In the genomic region with DNA sequence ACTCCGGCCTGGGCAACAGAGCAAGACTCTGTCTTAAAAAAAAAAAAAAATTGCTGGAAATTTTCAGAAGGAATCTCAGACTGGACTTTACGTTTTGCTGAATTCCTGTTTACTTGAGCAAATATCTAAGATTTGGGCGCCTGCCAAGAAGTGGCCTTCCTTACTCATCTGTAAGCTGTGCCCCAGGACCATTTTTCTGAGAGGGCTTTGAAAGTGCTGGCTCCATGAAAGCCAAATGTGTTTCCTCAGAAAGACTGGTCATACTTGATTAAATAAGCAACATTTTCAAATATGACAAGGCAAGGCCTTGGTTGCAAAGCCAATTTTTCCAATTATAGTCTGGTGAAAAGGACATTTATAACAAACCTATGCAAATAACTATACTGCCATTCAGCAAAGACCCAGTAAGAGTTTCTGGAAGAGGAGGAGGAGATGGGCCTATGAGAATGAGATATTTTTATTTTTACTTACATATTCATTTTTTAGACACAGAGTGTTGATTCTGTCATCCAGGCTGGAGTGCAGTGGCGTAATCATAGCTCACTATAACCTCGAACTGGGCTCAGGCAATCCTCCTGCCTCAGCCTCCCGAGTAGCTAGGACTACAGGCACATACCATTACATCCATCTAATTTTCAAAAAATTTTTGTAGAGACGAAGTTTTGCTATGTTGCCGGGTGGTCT, we compare ENCODE assay signal across 15 cellular contexts. TPM values are rescaled to one million over a fixed set of nuclear protein-coding genes. Genes with fewer than 3 reads are reported as not detected.
A peak's percentile ranks its signal among the peaks of the same experiment; 100 is the strongest.
DNase-seq lines count a peak whose midpoint lies in the region; ATAC-seq and TF ChIP-seq lines count a peak whose summit lies in the region.
"Had no signal": no experiment of that assay in that cellular context is flagged by ENCODE, and none has a peak within 500 bp of the region (broad histone marks: within the 10 kb centered on the region; RNA-seq: fewer than 3 reads in every experiment).

No MANE protein-coding gene starts in this region.

- H3K9ac ChIP-seq in PC-3 (ENCODE audit: low read length), result no peak overlapping the region

- H3F3A ChIP-seq in PC-3 (ENCODE audit: low read length, unreplicated experiment), result peaks cover 7% of the 10 kb centered on the region

- ATAC-seq in PC-3 (peak; percentile 80), GM18907 (IDR thresholded peaks at IDR 0.05; ENCODE audit: unreplicated experiment) (no peak), mucosa of descending colon (no peak)
- ATAC-seq: effector memory CD8-positive, alpha-beta T cell; stimulated activated effector memory CD8-positive, alpha-beta T cell treated with anti-CD3 and anti-CD28 coated beads, Interleukin-12 subunit alpha, Interleukin-12 subunit beta, amount 100 ng/mL, for 72 hours had no signal

- H3K27me3 Mint-ChIP-seq in Calu3 (ENCODE audit: unreplicated experiment) (no peaks in the 10 kb centered on the region), osteocyte (ENCODE audit: unreplicated experiment) (no peaks in the 10 kb centered on the region)

- POLR2A ChIA-PET in PC-3 (lab: Charles Lee; ENCODE audit: unreplicated experiment), result interaction anchor here (0.7 kb wide), 2 partner anchors 12 to 56 kb away, joined by 3 to 13 read pairs; no protein-coding TSS in a partner anchor

- intact Hi-C loops in Calu3 (cut with micrococcal nuclease; ENCODE audit: unreplicated experiment), result loop anchor here (5.0 kb wide), 1 partner anchor 51 kb away; no protein-coding TSS in a partner anchor
- intact Hi-C loops in PC-3 (cut with micrococcal nuclease), result loop anchor here (1.0 to 5.0 kb wide), 2 partner anchors 76 to 172 kb away; no protein-coding TSS in a partner anchor
- intact Hi-C loops in mucosa of descending colon (cut with DNase I, micrococcal nuclease), result no loop called here

- no peaks in the 10 kb centered on the region for H3K27me3 ChIP-seq in PC-3 (ENCODE audit: low read length)

- no peak overlapping the region for H2AFZ ChIP-seq in PC-3 (ENCODE audit: low read length)

- no peaks in the 10 kb centered on the region for H3K79me2 ChIP-seq in PC-3 (ENCODE audit: low read length)

- DNase-seq in Calu3 (peak; percentile 5), PC-3 (peak; percentile 94), choroid plexus epithelial cell (ENCODE audit: low read depth) (peak; percentile 89), osteocyte (ENCODE audit: extremely low spot score, unreplicated experiment) (peak; percentile 74), inferior parietal cortex (ENCODE audit: extremely low spot score) (no peak), mucosa of descending colon (no peak), GM19238 (ENCODE audit: insufficient read length, low spot score) (no peak)
- DNase-seq: activated CD4-positive, CD25-positive, alpha-beta regulatory T cell treated with anti-CD3 and anti-CD28 coated beads, Interleukin-2, amount 50 U/mL, for 72 hours; activated gamma-delta T cell; Caco-2; effector memory CD8-positive, alpha-beta T cell; NCI-H345; stimulated activated CD4-positive, alpha-beta T cell treated with anti-CD3 and anti-CD28 coated beads, Interleukin-15, amount 100 ng/mL, for 24 hours had no signal

- H3K4me1 Mint-ChIP-seq in Calu3 (ENCODE audit: low read depth, unreplicated experiment) (peaks cover 10% of the 10 kb centered on the region), osteocyte (ENCODE audit: unreplicated experiment) (peaks cover 26% of the 10 kb centered on the region)
- H3K4me1 Mint-ChIP-seq: stimulated activated effector memory CD8-positive, alpha-beta T cell treated with anti-CD3 and anti-CD28 coated beads, Interleukin-12 subunit alpha, Interleukin-12 subunit beta, amount 100 ng/mL, for 72 hours had no signal

- peaks cover 6% of the 10 kb centered on the region for H3K36me3 Mint-ChIP-seq in Calu3 (ENCODE audit: insufficient read depth, unreplicated experiment)
- no peaks in the 10 kb centered on the region for H3K36me3 Mint-ChIP-seq in osteocyte (ENCODE audit: unreplicated experiment)
- H3K36me3 Mint-ChIP-seq: stimulated activated effector memory CD8-positive, alpha-beta T cell treated with anti-CD3 and anti-CD28 coated beads, Interleukin-12 subunit alpha, Interleukin-12 subunit beta, amount 100 ng/mL, for 72 hours had no signal

- H3K4me3 ChIP-seq in PC-3 (ENCODE audit: low read length) (no peak overlapping the region), choroid plexus epithelial cell (ENCODE audit: low read depth, low read length) (no peak overlapping the region), mucosa of descending colon (no peak overlapping the region)

- H3K4me3 Mint-ChIP-seq in Calu3 (ENCODE audit: low read depth, unreplicated experiment) (no peak overlapping the region), osteocyte (ENCODE audit: unreplicated experiment) (no peak overlapping the region)
- H3K4me3 Mint-ChIP-seq: effector memory CD8-positive, alpha-beta T cell; stimulated activated effector memory CD8-positive, alpha-beta T cell treated with anti-CD3 and anti-CD28 coated beads, Interleukin-12 subunit alpha, Interleukin-12 subunit beta, amount 100 ng/mL, for 72 hours had no signal

- H3K27ac ChIP-seq in PC-3 (ENCODE audit: low read length), result peak overlapping the region; percentile 48

- no peaks in the 10 kb centered on the region for H4K20me1 ChIP-seq in PC-3 (ENCODE audit: low read length)

- TF ChIP-seq CTCF in Calu3 (IDR thresholded peaks at IDR 0.05; ENCODE audit: unreplicated experiment) (no peak), PC-3 (conservative IDR thresholded peaks at IDR 0.05; ENCODE audit: low read depth, low read length) (no peak), choroid plexus epithelial cell (conservative IDR thresholded peaks at IDR 0.05; ENCODE audit: low read depth, low read length) (no peak), osteocyte (IDR thresholded peaks at IDR 0.05) (no peak), mucosa of descending colon (IDR thresholded peaks at IDR 0.05) (no peak)

- no peaks in the 10 kb centered on the region for H3K9me3 Mint-ChIP-seq in Calu3 (ENCODE audit: low read depth, unreplicated experiment)
- no peaks in the 10 kb centered on the region for H3K9me3 Mint-ChIP-seq in osteocyte (ENCODE audit: unreplicated experiment)
- H3K9me3 Mint-ChIP-seq: effector memory CD8-positive, alpha-beta T cell; stimulated activated effector memory CD8-positive, alpha-beta T cell treated with anti-CD3 and anti-CD28 coated beads, Interleukin-12 subunit alpha, Interleukin-12 subunit beta, amount 100 ng/mL, for 72 hours had no signal

- H3K4me2 ChIP-seq in PC-3 (ENCODE audit: low read length), result no peak overlapping the region

- CTCF ChIA-PET in Calu3 (lab: Charles Lee) (interaction anchor here (0.6 to 0.7 kb wide), 5 partner anchors 108 to 1937 kb away, joined by 3 to 5 read pairs (median 3); no protein-coding TSS in a partner anchor), PC-3 (lab: Charles Lee) (no interaction called here)

- no peaks in the 10 kb centered on the region for H3K9me3 ChIP-seq in PC-3 (ENCODE audit: low read length)
- no peaks in the 10 kb centered on the region for H3K9me3 ChIP-seq in mucosa of descending colon
- H3K9me3 ChIP-seq: Caco-2 had no signal

- no peaks in the 10 kb centered on the region for H3K9me2 ChIP-seq in PC-3 (replicated peaks; ENCODE audit: low read length)

- H3K4me1 ChIP-seq in PC-3 (ENCODE audit: insufficient read depth, low read length) (peaks cover 32% of the 10 kb centered on the region), mucosa of descending colon (ENCODE audit: low read depth) (no peaks in the 10 kb centered on the region)
- H3K4me1 ChIP-seq: Caco-2 had no signal

- H3K36me3 ChIP-seq in PC-3 (ENCODE audit: low read depth, low read length) (no peaks in the 10 kb centered on the region), mucosa of descending colon (ENCODE audit: low read depth) (no peaks in the 10 kb centered on the region)

- H3K27ac Mint-ChIP-seq in Calu3 (ENCODE audit: unreplicated experiment) (no peak overlapping the region), osteocyte (ENCODE audit: unreplicated experiment) (peak overlapping the region; percentile 88)
- H3K27ac Mint-ChIP-seq: effector memory CD8-positive, alpha-beta T cell; stimulated activated effector memory CD8-positive, alpha-beta T cell treated with anti-CD3 and anti-CD28 coated beads, Interleukin-12 subunit alpha, Interleukin-12 subunit beta, amount 100 ng/mL, for 72 hours had no signal

- BruUV-seq in Calu3 (replicated peaks; lab: Mats Ljungman, UMichigan), result no TSS peak
- BruUV-seq in PC-3 (replicated peaks; lab: Mats Ljungman, UMichigan), result no TSS peak

RNA-seq across cellular contexts. Expression of gene HTR1D, which starts 56.3 kb away (rescaled TPM):
- total RNA-seq in Calu3 (2022) (1.1 and 1.7 TPM in 2 replicates), PC-3 (2014; rRNA removed) (1.3 TPM in 2 replicates), osteocyte (1.2 and 1.6 TPM in 2 replicates), mucosa of descending colon (under 1 TPM in 1 of 3 donors, not detected in 2; 0.47 TPM)

Comparison
In these comparisons a context has a peak if more than half of its experiments do, and no peak if none do; other contexts are left out.
1. DNase-seq: peak in Calu3 (single experiment), PC-3 (single experiment), choroid plexus epithelial cell (single experiment) and osteocyte (single experiment); none in inferior parietal cortex (single experiment), mucosa of descending colon (0 of 3) and GM19238 (single experiment).
2. intact Hi-C loops: an anchor here in Calu3 (5.0 kb wide) and PC-3 (1.0 to 5.0 kb wide); none called in mucosa of descending colon.